8 cellular contexts compared by ENCODE assay signal in genomic region chr17:44947461-44948314, GRCh38. TPM values are rescaled to one million over a fixed set of nuclear protein-coding genes. Genes with fewer than 3 reads are reported as not detected.
DNase-seq lines count a peak whose midpoint lies in the region; ATAC-seq and TF ChIP-seq lines count a peak whose summit lies in the region.

TSS of gene KIF18B (minus strand) at chr17:44947773. CDS start at chr17:44936344, 11,429 bp downstream.

- H3K4me3 ChIP-seq in thyroid gland (replicated peaks in 1 of 3): peak within 1 kb of the TSS in 2 of 3 donors; percentile 5 to 31

- no peaks in the 10 kb centered on the region for H3K36me3 ChIP-seq in thyroid gland

- no peaks in the 10 kb centered on the region for H3K9me3 ChIP-seq in thyroid gland

- H3K9me3 Mint-ChIP-seq in activated naive CD4-positive, alpha-beta T cell treated with anti-CD3 and anti-CD28 coated beads, Interleukin-2, amount 50 U/mL, for 72 hours: no peaks in the 10 kb centered on the region
- H3K9me3 Mint-ChIP-seq in glutamatergic neuron (ENCODE audit: unreplicated experiment): no peaks in the 10 kb centered on the region
- no peaks in the 10 kb centered on the region for H3K9me3 Mint-ChIP-seq in osteocyte (ENCODE audit: unreplicated experiment)

- TF ChIP-seq CTCF in glutamatergic neuron (IDR thresholded peaks at IDR 0.05; ENCODE audit: partially characterized antibody, unreplicated experiment) (no peak), osteocyte (IDR thresholded peaks at IDR 0.05) (no peak), thyroid gland (IDR thresholded peaks at IDR 0.05) (peak in 1 of 6 experiments; percentile 3)

- H3K4me1 ChIP-seq in thyroid gland: peaks cover 4% of the 10 kb centered on the region in 2 donors

- H3K27me3 ChIP-seq in thyroid gland: no peaks in the 10 kb centered on the region

- intact Hi-C loops in thyroid gland (cut with DNase I): no loop called here

- peak; percentile 94 for TF ChIP-seq POLR2A in GM10847 (IDR thresholded peaks at IDR 0.05; ENCODE audit: extremely low read depth, insufficient read length)
- peak; percentile 16 to 73 for TF ChIP-seq POLR2A in thyroid gland (IDR thresholded peaks at IDR 0.05)

- peak within 1 kb of the TSS; percentile 90 to 94 for H3K27ac Mint-ChIP-seq in activated naive CD4-positive, alpha-beta T cell treated with anti-CD3 and anti-CD28 coated beads, Interleukin-2, amount 50 U/mL, for 72 hours
- H3K27ac Mint-ChIP-seq in glutamatergic neuron (ENCODE audit: unreplicated experiment) (peak within 1 kb of the TSS; percentile 28), osteocyte (ENCODE audit: unreplicated experiment) (peak within 1 kb of the TSS; percentile 89)

- 1 to 4% methylated on average over 17 to 51 of the region's 62 CpGs for WGBS in thyroid gland, 2 donors

- peak; percentile 94 for DNase-seq in NCI-H1105 treated with DMSO at 0.1 percent for 48 hours (lab: John Stamatoyannopoulos, UW)
- peak; percentile 97 for DNase-seq in SKM-1 treated with dmso at 0.1 percent for 144 hours (lab: John Stamatoyannopoulos, UW; ENCODE audit: unreplicated experiment)
- DNase-seq in activated naive CD4-positive, alpha-beta T cell treated with anti-CD3 and anti-CD28 coated beads, Interleukin-2, amount 50 U/mL, for 72 hours (ENCODE audit: low spot score in 2 of 2): peak; percentile 90 to 94
- peak; percentile 89 for DNase-seq in glutamatergic neuron
- peak; percentile 94 for DNase-seq in osteocyte (ENCODE audit: extremely low spot score, unreplicated experiment)
- peak; percentile 86 for DNase-seq in thyroid gland

- H3K4me3 Mint-ChIP-seq in glutamatergic neuron (ENCODE audit: unreplicated experiment) (peak within 1 kb of the TSS; percentile 95), osteocyte (ENCODE audit: unreplicated experiment) (peak within 1 kb of the TSS; percentile 90)

- H3K4me1 Mint-ChIP-seq in glutamatergic neuron (ENCODE audit: low read depth, unreplicated experiment) (no peaks in the 10 kb centered on the region), osteocyte (ENCODE audit: unreplicated experiment) (peaks cover 23% of the 10 kb centered on the region)

- H3K27me3 Mint-ChIP-seq in glutamatergic neuron (ENCODE audit: unreplicated experiment): no peaks in the 10 kb centered on the region
- no peaks in the 10 kb centered on the region for H3K27me3 Mint-ChIP-seq in osteocyte (ENCODE audit: unreplicated experiment)

- ATAC-seq in HG02610 (IDR thresholded peaks at IDR 0.05; ENCODE audit: unreplicated experiment): peak; percentile 91
- ATAC-seq in activated naive CD4-positive, alpha-beta T cell treated with anti-CD3 and anti-CD28 coated beads, Interleukin-2, amount 50 U/mL, for 72 hours: peak; percentile 97 to 98

- no peak within 1 kb of the TSS for H3K27ac ChIP-seq in thyroid gland

- peaks cover 16 to 19% of the 10 kb centered on the region in 2 donors for H3K36me3 Mint-ChIP-seq in activated naive CD4-positive, alpha-beta T cell treated with anti-CD3 and anti-CD28 coated beads, Interleukin-2, amount 50 U/mL, for 72 hours
- no peaks in the 10 kb centered on the region for H3K36me3 Mint-ChIP-seq in glutamatergic neuron (ENCODE audit: unreplicated experiment)
- H3K36me3 Mint-ChIP-seq in osteocyte (ENCODE audit: unreplicated experiment): no peaks in the 10 kb centered on the region

RNA-seq across cellular contexts. Expression of gene KIF18B, which starts in this region (rescaled TPM):
- 10 to 100 TPM; 49.8 to 90.8 TPM for total RNA-seq in activated naive CD4-positive, alpha-beta T cell treated with anti-CD3 and anti-CD28 coated beads, Interleukin-2, amount 50 U/mL, for 72 hours
- total RNA-seq in glutamatergic neuron (ENCODE audit: unreplicated experiment) (7.4 TPM), osteocyte (5.6 and 6.9 TPM in 2 replicates), thyroid gland (under 1 TPM in 3 of 4 donors, not detected in 1; 0.11 to 0.50 (median 0.34) TPM)

Comparison
In these comparisons a context has a peak if more than half of its experiments do, and no peak if none do; other contexts are left out.
1. Peak in DNase-seq and H3K4me3 ChIP-seq in thyroid gland; RNA of the gene not detected or under 1 TPM.
2. H3K27ac Mint-ChIP-seq: peak in every context shown above with its lines; median percentile 92 in activated naive CD4-positive, alpha-beta T cell treated with anti-CD3 and anti-CD28 coated beads, Interleukin-2, amount 50 U/mL, for 72 hours; 89 in osteocyte; 28 in glutamatergic neuron.